2 cellular contexts compared by ENCODE assay signal in genomic region chr9:99778308-99778707, GRCh38.
A peak's percentile ranks its signal among the peaks of the same experiment; 100 is the strongest.
TF ChIP-seq lines count a peak whose summit lies in the region.

No MANE protein-coding gene starts in this region.

TF ChIP-seq in IMR-90, 13 proteins besides CTCF, POLR2A, EP300 and RAD21:
- no peak for TF ChIP-seq USF2 (IDR thresholded peaks at IDR 0.05; ENCODE audit: low read depth, low read length)
- TF ChIP-seq FOS (IDR thresholded peaks at IDR 0.05; ENCODE audit: low read depth, low read length): peak; percentile 77
- no peak for TF ChIP-seq CHD1 (IDR thresholded peaks at IDR 0.05; ENCODE audit: low read depth, low read length)

TF ChIP-seq in K562, 482 proteins besides CTCF, POLR2A, EP300 and RAD21:
- TF ChIP-seq, protein P1, sequence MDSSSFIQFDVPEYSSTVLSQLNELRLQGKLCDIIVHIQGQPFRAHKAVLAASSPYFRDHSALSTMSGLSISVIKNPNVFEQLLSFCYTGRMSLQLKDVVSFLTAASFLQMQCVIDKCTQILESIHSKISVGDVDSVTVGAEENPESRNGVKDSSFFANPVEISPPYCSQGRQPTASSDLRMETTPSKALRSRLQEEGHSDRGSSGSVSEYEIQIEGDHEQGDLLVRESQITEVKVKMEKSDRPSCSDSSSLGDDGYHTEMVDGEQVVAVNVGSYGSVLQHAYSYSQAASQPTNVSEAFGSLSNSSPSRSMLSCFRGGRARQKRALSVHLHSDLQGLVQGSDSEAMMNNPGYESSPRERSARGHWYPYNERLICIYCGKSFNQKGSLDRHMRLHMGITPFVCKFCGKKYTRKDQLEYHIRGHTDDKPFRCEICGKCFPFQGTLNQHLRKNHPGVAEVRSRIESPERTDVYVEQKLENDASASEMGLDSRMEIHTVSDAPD (CRISPR knock-in tag; IDR thresholded peaks at IDR 0.05): no peak
- no peak for TF ChIP-seq ZNF274 (IDR thresholded peaks at IDR 0.05; ENCODE audit: borderline replicate concordance, low read depth, low read length)
- peak; percentile 41; the same call in 1 of the 2 replicates for TF ChIP-seq FOSL1 (tag; conservative IDR thresholded peaks at IDR 0.05)
- TF ChIP-seq, protein P2, sequence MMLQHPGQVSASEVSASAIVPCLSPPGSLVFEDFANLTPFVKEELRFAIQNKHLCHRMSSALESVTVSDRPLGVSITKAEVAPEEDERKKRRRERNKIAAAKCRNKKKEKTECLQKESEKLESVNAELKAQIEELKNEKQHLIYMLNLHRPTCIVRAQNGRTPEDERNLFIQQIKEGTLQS (IDR thresholded peaks at IDR 0.05): 0 out of 2 replicates have a peak, but pooled peaks have one; percentile 30
- TF ChIP-seq, protein P2 (CRISPR knock-in tag; conservative IDR thresholded peaks at IDR 0.05): no peak
- no peak for TF ChIP-seq HEY1 (CRISPR knock-in tag; IDR thresholded peaks at IDR 0.05; ENCODE audit: borderline replicate concordance)
- TF ChIP-seq, protein P3, sequence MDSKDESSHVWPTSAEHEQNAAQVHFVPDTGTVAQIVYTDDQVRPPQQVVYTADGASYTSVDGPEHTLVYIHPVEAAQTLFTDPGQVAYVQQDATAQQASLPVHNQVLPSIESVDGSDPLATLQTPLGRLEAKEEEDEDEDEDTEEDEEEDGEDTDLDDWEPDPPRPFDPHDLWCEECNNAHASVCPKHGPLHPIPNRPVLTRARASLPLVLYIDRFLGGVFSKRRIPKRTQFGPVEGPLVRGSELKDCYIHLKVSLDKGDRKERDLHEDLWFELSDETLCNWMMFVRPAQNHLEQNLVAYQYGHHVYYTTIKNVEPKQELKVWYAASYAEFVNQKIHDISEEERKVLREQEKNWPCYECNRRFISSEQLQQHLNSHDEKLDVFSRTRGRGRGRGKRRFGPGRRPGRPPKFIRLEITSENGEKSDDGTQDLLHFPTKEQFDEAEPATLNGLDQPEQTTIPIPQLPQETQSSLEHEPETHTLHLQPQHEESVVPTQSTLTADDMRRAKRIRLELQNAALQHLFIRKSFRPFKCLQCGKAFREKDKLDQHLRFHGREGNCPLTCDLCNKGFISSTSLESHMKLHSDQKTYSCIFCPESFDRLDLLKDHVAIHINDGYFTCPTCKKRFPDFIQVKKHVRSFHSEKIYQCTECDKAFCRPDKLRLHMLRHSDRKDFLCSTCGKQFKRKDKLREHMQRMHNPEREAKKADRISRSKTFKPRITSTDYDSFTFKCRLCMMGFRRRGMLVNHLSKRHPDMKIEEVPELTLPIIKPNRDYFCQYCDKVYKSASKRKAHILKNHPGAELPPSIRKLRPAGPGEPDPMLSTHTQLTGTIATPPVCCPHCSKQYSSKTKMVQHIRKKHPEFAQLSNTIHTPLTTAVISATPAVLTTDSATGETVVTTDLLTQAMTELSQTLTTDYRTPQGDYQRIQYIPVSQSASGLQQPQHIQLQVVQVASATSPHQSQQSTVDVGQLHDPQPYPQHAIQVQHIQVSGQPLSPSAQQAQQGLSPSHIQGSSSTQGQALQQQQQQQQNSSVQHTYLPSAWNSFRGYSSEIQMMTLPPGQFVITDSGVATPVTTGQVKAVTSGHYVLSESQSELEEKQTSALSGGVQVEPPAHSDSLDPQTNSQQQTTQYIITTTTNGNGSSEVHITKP (IDR thresholded peaks at IDR 0.05; ENCODE audit: partially characterized antibody): no peak
- TF ChIP-seq, protein P4, sequence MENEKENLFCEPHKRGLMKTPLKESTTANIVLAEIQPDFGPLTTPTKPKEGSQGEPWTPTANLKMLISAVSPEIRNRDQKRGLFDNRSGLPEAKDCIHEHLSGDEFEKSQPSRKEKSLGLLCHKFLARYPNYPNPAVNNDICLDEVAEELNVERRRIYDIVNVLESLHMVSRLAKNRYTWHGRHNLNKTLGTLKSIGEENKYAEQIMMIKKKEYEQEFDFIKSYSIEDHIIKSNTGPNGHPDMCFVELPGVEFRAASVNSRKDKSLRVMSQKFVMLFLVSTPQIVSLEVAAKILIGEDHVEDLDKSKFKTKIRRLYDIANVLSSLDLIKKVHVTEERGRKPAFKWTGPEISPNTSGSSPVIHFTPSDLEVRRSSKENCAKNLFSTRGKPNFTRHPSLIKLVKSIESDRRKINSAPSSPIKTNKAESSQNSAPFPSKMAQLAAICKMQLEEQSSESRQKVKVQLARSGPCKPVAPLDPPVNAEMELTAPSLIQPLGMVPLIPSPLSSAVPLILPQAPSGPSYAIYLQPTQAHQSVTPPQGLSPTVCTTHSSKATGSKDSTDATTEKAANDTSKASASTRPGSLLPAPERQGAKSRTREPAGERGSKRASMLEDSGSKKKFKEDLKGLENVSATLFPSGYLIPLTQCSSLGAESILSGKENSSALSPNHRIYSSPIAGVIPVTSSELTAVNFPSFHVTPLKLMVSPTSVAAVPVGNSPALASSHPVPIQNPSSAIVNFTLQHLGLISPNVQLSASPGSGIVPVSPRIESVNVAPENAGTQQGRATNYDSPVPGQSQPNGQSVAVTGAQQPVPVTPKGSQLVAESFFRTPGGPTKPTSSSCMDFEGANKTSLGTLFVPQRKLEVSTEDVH (IDR thresholded peaks at IDR 0.05; ENCODE audit: low read depth, partially characterized antibody): no peak
- TF ChIP-seq GTF2E2 (tag; IDR thresholded peaks at IDR 0.05): no peak
- no peak for TF ChIP-seq ZNF253 (CRISPR knock-in tag; conservative IDR thresholded peaks at IDR 0.05)
- TF ChIP-seq, protein P5, sequence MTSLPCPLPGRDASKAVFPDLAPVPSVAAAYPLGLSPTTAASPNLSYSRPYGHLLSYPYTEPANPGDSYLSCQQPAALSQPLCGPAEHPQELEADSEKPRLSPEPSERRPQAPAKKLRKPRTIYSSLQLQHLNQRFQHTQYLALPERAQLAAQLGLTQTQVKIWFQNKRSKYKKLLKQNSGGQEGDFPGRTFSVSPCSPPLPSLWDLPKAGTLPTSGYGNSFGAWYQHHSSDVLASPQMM (CRISPR knock-in tag; IDR thresholded peaks at IDR 0.05): no peak
- TF ChIP-seq KAT8 (IDR thresholded peaks at IDR 0.05; ENCODE audit: low read depth): no peak
- TF ChIP-seq HES1 (IDR thresholded peaks at IDR 0.05; ENCODE audit: low read depth): no peak
- TF ChIP-seq TGIF2 (CRISPR knock-in tag; IDR thresholded peaks at IDR 0.05): no peak
- no peak for TF ChIP-seq CC2D1A (IDR thresholded peaks at IDR 0.05)
- TF ChIP-seq ZFP30 (CRISPR knock-in tag; IDR thresholded peaks at IDR 0.05; ENCODE audit: borderline replicate concordance): no peak
- TF ChIP-seq, protein P6, sequence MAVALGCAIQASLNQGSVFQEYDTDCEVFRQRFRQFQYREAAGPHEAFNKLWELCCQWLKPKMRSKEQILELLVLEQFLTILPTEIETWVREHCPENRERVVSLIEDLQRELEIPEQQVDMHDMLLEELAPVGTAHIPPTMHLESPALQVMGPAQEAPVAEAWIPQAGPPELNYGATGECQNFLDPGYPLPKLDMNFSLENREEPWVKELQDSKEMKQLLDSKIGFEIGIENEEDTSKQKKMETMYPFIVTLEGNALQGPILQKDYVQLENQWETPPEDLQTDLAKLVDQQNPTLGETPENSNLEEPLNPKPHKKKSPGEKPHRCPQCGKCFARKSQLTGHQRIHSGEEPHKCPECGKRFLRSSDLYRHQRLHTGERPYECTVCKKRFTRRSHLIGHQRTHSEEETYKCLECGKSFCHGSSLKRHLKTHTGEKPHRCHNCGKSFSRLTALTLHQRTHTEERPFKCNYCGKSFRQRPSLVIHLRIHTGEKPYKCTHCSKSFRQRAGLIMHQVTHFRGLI (CRISPR knock-in tag; IDR thresholded peaks at IDR 0.05): no peak
